In the genomic region with DNA sequence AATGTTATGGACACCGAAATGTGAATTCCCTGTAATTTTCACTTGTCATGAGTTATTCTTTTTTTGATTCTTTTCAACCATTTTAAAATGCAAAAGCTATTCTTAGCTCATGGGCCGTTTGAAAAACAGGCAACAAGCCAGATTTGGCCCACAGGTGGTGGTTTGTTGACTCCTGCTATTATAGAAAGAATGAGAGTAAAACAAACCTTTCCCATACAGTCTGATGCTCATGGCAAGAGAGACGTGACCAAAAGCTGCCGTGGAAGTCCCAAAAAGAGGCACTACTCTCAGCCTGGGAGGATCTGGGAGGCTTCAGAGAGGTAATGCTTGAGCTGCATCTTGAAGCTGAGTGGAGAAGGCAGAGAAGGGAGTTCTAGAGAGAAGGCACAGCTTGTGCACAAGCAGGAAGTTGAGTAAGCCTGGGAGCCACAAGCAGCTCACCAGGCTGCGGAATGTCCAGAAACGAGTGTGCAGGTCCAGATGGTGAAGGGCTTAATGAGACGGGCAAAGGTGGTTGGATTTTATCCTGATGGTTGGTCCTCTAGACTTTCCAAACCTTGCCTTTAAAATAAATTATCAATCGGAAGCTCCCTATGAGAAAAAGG, we compare ENCODE assay signal across 1 cellular context.
TF ChIP-seq lines count a peak whose summit lies in the region.

No MANE protein-coding gene starts in this region.

TF ChIP-seq in GM12878, 131 proteins besides CTCF, POLR2A, EP300 and RAD21 (continued from another document):
- TF ChIP-seq, protein P1, sequence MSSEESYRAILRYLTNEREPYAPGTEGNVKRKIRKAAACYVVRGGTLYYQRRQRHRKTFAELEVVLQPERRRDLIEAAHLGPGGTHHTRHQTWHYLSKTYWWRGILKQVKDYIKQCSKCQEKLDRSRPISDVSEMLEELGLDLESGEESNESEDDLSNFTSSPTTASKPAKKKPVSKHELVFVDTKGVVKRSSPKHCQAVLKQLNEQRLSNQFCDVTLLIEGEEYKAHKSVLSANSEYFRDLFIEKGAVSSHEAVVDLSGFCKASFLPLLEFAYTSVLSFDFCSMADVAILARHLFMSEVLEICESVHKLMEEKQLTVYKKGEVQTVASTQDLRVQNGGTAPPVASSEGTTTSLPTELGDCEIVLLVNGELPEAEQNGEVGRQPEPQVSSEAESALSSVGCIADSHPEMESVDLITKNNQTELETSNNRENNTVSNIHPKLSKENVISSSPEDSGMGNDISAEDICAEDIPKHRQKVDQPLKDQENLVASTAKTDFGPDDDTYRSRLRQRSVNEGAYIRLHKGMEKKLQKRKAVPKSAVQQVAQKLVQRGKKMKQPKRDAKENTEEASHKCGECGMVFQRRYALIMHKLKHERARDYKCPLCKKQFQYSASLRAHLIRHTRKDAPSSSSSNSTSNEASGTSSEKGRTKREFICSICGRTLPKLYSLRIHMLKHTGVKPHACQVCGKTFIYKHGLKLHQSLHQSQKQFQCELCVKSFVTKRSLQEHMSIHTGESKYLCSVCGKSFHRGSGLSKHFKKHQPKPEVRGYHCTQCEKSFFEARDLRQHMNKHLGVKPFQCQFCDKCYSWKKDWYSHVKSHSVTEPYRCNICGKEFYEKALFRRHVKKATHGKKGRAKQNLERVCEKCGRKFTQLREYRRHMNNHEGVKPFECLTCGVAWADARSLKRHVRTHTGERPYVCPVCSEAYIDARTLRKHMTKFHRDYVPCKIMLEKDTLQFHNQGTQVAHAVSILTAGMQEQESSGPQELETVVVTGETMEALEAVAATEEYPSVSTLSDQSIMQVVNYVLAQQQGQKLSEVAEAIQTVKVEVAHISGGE (CRISPR knock-in tag; IDR thresholded peaks at IDR 0.05), result no peak
- TF ChIP-seq, protein P2, sequence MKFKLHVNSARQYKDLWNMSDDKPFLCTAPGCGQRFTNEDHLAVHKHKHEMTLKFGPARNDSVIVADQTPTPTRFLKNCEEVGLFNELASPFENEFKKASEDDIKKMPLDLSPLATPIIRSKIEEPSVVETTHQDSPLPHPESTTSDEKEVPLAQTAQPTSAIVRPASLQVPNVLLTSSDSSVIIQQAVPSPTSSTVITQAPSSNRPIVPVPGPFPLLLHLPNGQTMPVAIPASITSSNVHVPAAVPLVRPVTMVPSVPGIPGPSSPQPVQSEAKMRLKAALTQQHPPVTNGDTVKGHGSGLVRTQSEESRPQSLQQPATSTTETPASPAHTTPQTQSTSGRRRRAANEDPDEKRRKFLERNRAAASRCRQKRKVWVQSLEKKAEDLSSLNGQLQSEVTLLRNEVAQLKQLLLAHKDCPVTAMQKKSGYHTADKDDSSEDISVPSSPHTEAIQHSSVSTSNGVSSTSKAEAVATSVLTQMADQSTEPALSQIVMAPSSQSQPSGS (IDR thresholded peaks at IDR 0.05; ENCODE audit: low read length), result 0 out of 2 replicates have a peak, but pooled peaks have one; percentile 37
- TF ChIP-seq, protein P3, sequence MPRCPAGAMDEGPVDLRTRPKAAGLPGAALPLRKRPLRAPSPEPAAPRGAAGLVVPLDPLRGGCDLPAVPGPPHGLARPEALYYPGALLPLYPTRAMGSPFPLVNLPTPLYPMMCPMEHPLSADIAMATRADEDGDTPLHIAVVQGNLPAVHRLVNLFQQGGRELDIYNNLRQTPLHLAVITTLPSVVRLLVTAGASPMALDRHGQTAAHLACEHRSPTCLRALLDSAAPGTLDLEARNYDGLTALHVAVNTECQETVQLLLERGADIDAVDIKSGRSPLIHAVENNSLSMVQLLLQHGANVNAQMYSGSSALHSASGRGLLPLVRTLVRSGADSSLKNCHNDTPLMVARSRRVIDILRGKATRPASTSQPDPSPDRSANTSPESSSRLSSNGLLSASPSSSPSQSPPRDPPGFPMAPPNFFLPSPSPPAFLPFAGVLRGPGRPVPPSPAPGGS (IDR thresholded peaks at IDR 0.05; ENCODE audit: borderline replicate concordance, insufficient read depth, low read depth, low read length, poor library complexity, severe bottlenecking), result no peak
- TF ChIP-seq RUNX3 (IDR thresholded peaks at IDR 0.05; ENCODE audit: low read length), result peak; percentile 70
- TF ChIP-seq EED (IDR thresholded peaks at IDR 0.05; ENCODE audit: low read depth), result peak; percentile 55
- 0 out of 2 replicates have a peak, but pooled peaks have one; percentile 44 for TF ChIP-seq CREM (IDR thresholded peaks at IDR 0.05; ENCODE audit: low read depth)
- TF ChIP-seq FOXM1 (IDR thresholded peaks at IDR 0.05; ENCODE audit: low read depth, low read length), result 0 out of 2 replicates have a peak, but pooled peaks have one; percentile 33
- TF ChIP-seq TCF12 (IDR thresholded peaks at IDR 0.05; ENCODE audit: low read depth, low read length), result peak; percentile 61; the same call in 1 of the 2 replicates
- TF ChIP-seq TARDBP (IDR thresholded peaks at IDR 0.05; ENCODE audit: borderline replicate concordance), result no peak
- TF ChIP-seq BHLHE40 (IDR thresholded peaks at IDR 0.05; ENCODE audit: borderline replicate concordance in 1 of 2, low read depth in 2 of 2, low read length in 1 of 2), result peak in 1 of 2 experiments; percentile 14; a peak in 1 of 4 replicates
- TF ChIP-seq NR2C1 (IDR thresholded peaks at IDR 0.05), result no peak
- no peak for TF ChIP-seq GABPA (IDR thresholded peaks at IDR 0.05; ENCODE audit: low read depth)
- peak in 1 of 2 experiments; percentile 30; a peak in 1 of 4 replicates for TF ChIP-seq IKZF2 (IDR thresholded peaks at IDR 0.05)
- TF ChIP-seq IRF4 (IDR thresholded peaks at IDR 0.05; ENCODE audit: low read depth, low read length), result peak; percentile 60; the same call in 1 of the 2 replicates
- TF ChIP-seq MTA2 (IDR thresholded peaks at IDR 0.05; ENCODE audit: low read depth), result 0 out of 2 replicates have a peak, but pooled peaks have one; percentile 9
- peak; percentile 67 for TF ChIP-seq NFIC (IDR thresholded peaks at IDR 0.05; ENCODE audit: low read depth, low read length)
- TF ChIP-seq, protein P4, sequence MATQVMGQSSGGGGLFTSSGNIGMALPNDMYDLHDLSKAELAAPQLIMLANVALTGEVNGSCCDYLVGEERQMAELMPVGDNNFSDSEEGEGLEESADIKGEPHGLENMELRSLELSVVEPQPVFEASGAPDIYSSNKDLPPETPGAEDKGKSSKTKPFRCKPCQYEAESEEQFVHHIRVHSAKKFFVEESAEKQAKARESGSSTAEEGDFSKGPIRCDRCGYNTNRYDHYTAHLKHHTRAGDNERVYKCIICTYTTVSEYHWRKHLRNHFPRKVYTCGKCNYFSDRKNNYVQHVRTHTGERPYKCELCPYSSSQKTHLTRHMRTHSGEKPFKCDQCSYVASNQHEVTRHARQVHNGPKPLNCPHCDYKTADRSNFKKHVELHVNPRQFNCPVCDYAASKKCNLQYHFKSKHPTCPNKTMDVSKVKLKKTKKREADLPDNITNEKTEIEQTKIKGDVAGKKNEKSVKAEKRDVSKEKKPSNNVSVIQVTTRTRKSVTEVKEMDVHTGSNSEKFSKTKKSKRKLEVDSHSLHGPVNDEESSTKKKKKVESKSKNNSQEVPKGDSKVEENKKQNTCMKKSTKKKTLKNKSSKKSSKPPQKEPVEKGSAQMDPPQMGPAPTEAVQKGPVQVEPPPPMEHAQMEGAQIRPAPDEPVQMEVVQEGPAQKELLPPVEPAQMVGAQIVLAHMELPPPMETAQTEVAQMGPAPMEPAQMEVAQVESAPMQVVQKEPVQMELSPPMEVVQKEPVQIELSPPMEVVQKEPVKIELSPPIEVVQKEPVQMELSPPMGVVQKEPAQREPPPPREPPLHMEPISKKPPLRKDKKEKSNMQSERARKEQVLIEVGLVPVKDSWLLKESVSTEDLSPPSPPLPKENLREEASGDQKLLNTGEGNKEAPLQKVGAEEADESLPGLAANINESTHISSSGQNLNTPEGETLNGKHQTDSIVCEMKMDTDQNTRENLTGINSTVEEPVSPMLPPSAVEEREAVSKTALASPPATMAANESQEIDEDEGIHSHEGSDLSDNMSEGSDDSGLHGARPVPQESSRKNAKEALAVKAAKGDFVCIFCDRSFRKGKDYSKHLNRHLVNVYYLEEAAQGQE (IDR thresholded peaks at IDR 0.05; ENCODE audit: low read depth, low read length), result 0 out of 2 replicates have a peak, but pooled peaks have one; percentile 13
- TF ChIP-seq ETV6 (conservative IDR thresholded peaks at IDR 0.05 in 1 of 2, IDR thresholded peaks at IDR 0.05 in 1 of 2; ENCODE audit: borderline replicate concordance in 1 of 2, low read depth in 1 of 2), result no peak
TF ChIP-seq in GM12878: peak in this region for 18.
